In genomic region chr16:70437017-70437581, GRCh38 we compare ENCODE assay signal across 8 cellular contexts. TPM values are rescaled to one million over a fixed set of nuclear protein-coding genes. Genes with fewer than 3 reads are reported as not detected.
DNase-seq lines count a peak whose midpoint lies in the region; ATAC-seq and TF ChIP-seq lines count a peak whose summit lies in the region.

No MANE protein-coding gene starts in this region.

- H3K9me3 Mint-ChIP-seq in CD14-positive monocyte, result no peaks in the 10 kb centered on the region
- H3K9me3 Mint-ChIP-seq in activated naive CD8-positive, alpha-beta T cell treated with anti-CD3 and anti-CD28 coated beads, Interleukin-2, amount 10 ng/mL, durations not matched to agents 7 days and 5 days, result no peaks in the 10 kb centered on the region

- H3K27me3 ChIP-seq in HUES48 (ENCODE audit: control insufficient read depth, insufficient read depth, low read length), result no peaks in the 10 kb centered on the region
- no peaks in the 10 kb centered on the region for H3K27me3 ChIP-seq in lower lobe of right lung (ENCODE audit: low read depth)

- H3K9me3 ChIP-seq in HUES48 (ENCODE audit: control insufficient read depth, insufficient read depth, low read length), result no peaks in the 10 kb centered on the region
- H3K9me3 ChIP-seq in lower lobe of right lung, result no peaks in the 10 kb centered on the region

- no peaks in the 10 kb centered on the region for H3K36me3 ChIP-seq in HUES48 (ENCODE audit: control insufficient read depth, insufficient read depth, low read length)
- no peaks in the 10 kb centered on the region for H3K36me3 ChIP-seq in lower lobe of right lung

- peaks cover 14 to 15% of the 10 kb centered on the region in 2 donors for H3K36me3 Mint-ChIP-seq in CD14-positive monocyte
- peaks cover 10% of the 10 kb centered on the region for H3K36me3 Mint-ChIP-seq in activated naive CD8-positive, alpha-beta T cell treated with anti-CD3 and anti-CD28 coated beads, Interleukin-2, amount 10 ng/mL, durations not matched to agents 7 days and 5 days

- H3K4me1 ChIP-seq in HUES48 (ENCODE audit: control insufficient read depth, insufficient read depth, low read length) (peaks cover 38% of the 10 kb centered on the region), lower lobe of right lung (peaks cover 48% of the 10 kb centered on the region)

- ATAC-seq in activated naive CD8-positive, alpha-beta T cell treated with anti-CD3 and anti-CD28 coated beads, Interleukin-2, amount 10 ng/mL, durations not matched to agents 7 days and 5 days (ENCODE audit: low read depth), result no peak
- no peak for ATAC-seq in lower lobe of right lung
- no peak for ATAC-seq in GM21367 (IDR thresholded peaks at IDR 0.05; ENCODE audit: unreplicated experiment)
- no peak for ATAC-seq in GM21447 (IDR thresholded peaks at IDR 0.05; ENCODE audit: unreplicated experiment)

- H3K27ac ChIP-seq in HUES48 (ENCODE audit: low read depth, low read length) (peak overlapping the region; percentile 90), lower lobe of right lung (no peak overlapping the region)

- DNase-seq in CD14-positive monocyte (ENCODE audit: low spot score) (no peak), lower lobe of right lung (no peak), medulla oblongata (ENCODE audit: extremely low spot score) (no peak), NCI-H748 treated with DMSO at 0.1 percent for 48 hours (lab: John Stamatoyannopoulos, UW) (no peak)
- no peak for DNase-seq in activated naive CD8-positive, alpha-beta T cell treated with anti-CD3 and anti-CD28 coated beads, Interleukin-2, amount 10 ng/mL, durations not matched to agents 7 days and 5 days

- POLR2A ChIA-PET in activated naive CD8-positive, alpha-beta T cell treated with anti-CD3 and anti-CD28 coated beads, Interleukin-2, amount 10 ng/mL, durations not matched to agents 7 days and 5 days (lab: Charles Lee), result interaction anchor here (0.9 to 3.1 kb wide), 6 partner anchors 19 to 86 kb away, joined by 3 to 32 read pairs (median 6); partner anchors contain the start of genes COG4 and SF3B3

- no peak for TF ChIP-seq CTCF in CD14-positive monocyte (IDR thresholded peaks at IDR 0.05)
- TF ChIP-seq CTCF in lower lobe of right lung (IDR thresholded peaks at IDR 0.05), result no peak

- peaks cover 58% of the 10 kb centered on the region for H3K4me1 Mint-ChIP-seq in CD14-positive monocyte
- H3K4me1 Mint-ChIP-seq in activated naive CD8-positive, alpha-beta T cell treated with anti-CD3 and anti-CD28 coated beads, Interleukin-2, amount 10 ng/mL, durations not matched to agents 7 days and 5 days, result peaks cover 46% of the 10 kb centered on the region

- H3K9ac ChIP-seq in HUES48 (ENCODE audit: low read depth, low read length), result no peak overlapping the region

- H3K4me3 Mint-ChIP-seq in CD14-positive monocyte, result peak overlapping the region; percentile 41 to 98
- H3K4me3 Mint-ChIP-seq in activated naive CD8-positive, alpha-beta T cell treated with anti-CD3 and anti-CD28 coated beads, Interleukin-2, amount 10 ng/mL, durations not matched to agents 7 days and 5 days, result peak overlapping the region; percentile 95

- H3K27me3 Mint-ChIP-seq in CD14-positive monocyte (ENCODE audit: low read depth in 3 of 3), result peaks cover 2 to 6% (median 5%) of the 10 kb centered on the region in 3 donors
- H3K27me3 Mint-ChIP-seq in activated naive CD8-positive, alpha-beta T cell treated with anti-CD3 and anti-CD28 coated beads, Interleukin-2, amount 10 ng/mL, durations not matched to agents 7 days and 5 days, result no peaks in the 10 kb centered on the region

- intact Hi-C loops in CD14-positive monocyte (cut with micrococcal nuclease), result loop anchor here in 1 of 2 donors (5.0 kb wide), 1 partner anchor 45 kb away; no protein-coding TSS in a partner anchor
- intact Hi-C loops in lower lobe of right lung (cut with DNase I), result no loop called here

- H3K27ac Mint-ChIP-seq in CD14-positive monocyte, result peak overlapping the region in 4 of 7 donors; percentile 8 to 82 (median 65)
- H3K27ac Mint-ChIP-seq in activated naive CD8-positive, alpha-beta T cell treated with anti-CD3 and anti-CD28 coated beads, Interleukin-2, amount 10 ng/mL, durations not matched to agents 7 days and 5 days, result no peak overlapping the region

- H3K4me3 ChIP-seq in HUES48 (ENCODE audit: low read depth, low read length) (peak overlapping the region; percentile 85), lower lobe of right lung (peak overlapping the region; percentile 81)

RNA-seq across cellular contexts. Expression of gene ST3GAL2, which starts 1.8 kb away (rescaled TPM):
- polyA plus RNA-seq in CD14-positive monocyte, result 10 to 100 TPM; 13.5 to 20.0 TPM
- total RNA-seq in activated naive CD8-positive, alpha-beta T cell treated with anti-CD3 and anti-CD28 coated beads, Interleukin-2, amount 10 ng/mL, durations not matched to agents 7 days and 5 days, result 10 to 100 TPM; 31.9 to 38.6 TPM
- 31.8 TPM for total RNA-seq in lower lobe of right lung

RNA-seq across cellular contexts. Expression of gene FCSK, which starts 17.3 kb away (rescaled TPM):
- polyA plus RNA-seq in CD14-positive monocyte, result 1 to 10 TPM; 4.2 to 6.4 TPM
- total RNA-seq in activated naive CD8-positive, alpha-beta T cell treated with anti-CD3 and anti-CD28 coated beads, Interleukin-2, amount 10 ng/mL, durations not matched to agents 7 days and 5 days, result 10 to 100 TPM; 24.3 to 26.0 TPM
- 23.8 TPM for total RNA-seq in lower lobe of right lung
